1 cellular context compared by ENCODE assay signal in the genomic region with DNA sequence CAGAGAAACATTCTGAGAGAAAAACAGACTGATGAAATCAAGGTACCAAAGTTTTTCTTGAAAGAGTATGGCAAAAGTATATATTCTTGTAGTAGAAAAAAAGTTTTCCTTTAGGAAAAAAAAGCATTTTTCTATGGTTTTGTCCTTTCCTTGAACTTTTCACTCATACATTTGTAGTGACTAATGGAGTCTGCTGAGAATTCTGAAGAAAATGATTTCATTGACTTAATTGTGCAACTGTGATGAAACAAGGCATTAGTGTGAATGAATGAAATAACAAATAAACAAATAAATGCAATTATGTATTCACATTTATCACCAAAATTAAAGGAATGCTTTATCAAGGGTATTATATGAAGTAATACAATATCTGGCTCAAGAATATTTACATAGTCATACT.
TF ChIP-seq lines count a peak whose summit lies in the region.

No MANE protein-coding gene starts in this region.

TF ChIP-seq in HepG2, 621 proteins besides CTCF, POLR2A, EP300 and RAD21:
- TF ChIP-seq ZNF343 (CRISPR knock-in tag; IDR thresholded peaks at IDR 0.05) (no peak), ZSCAN21 (CRISPR knock-in tag; IDR thresholded peaks at IDR 0.05; ENCODE audit: borderline replicate concordance) (no peak), CHD2 (IDR thresholded peaks at IDR 0.05; ENCODE audit: low read depth, low read length) (no peak), FLYWCH1 (CRISPR knock-in tag; IDR thresholded peaks at IDR 0.05) (no peak), ZNF737 (CRISPR knock-in tag; IDR thresholded peaks at IDR 0.05; ENCODE audit: borderline replicate concordance) (no peak), ZFAT (CRISPR knock-in tag; conservative IDR thresholded peaks at IDR 0.05) (no peak), ZNF335 (CRISPR knock-in tag; IDR thresholded peaks at IDR 0.05) (no peak), NR3C1 (CRISPR knock-in tag; IDR thresholded peaks at IDR 0.05) (no peak), GABPB1 (CRISPR knock-in tag; IDR thresholded peaks at IDR 0.05) (no peak), ZNF225 (CRISPR knock-in tag; IDR thresholded peaks at IDR 0.05) (no peak), ZNF850 (CRISPR knock-in tag; conservative IDR thresholded peaks at IDR 0.05) (no peak), ZNF430 (CRISPR knock-in tag; IDR thresholded peaks at IDR 0.05) (no peak), SIN3B (IDR thresholded peaks at IDR 0.05; ENCODE audit: low read length) (no peak), MBNL3 (CRISPR knock-in tag; conservative IDR thresholded peaks at IDR 0.05) (no peak), MAF1 (CRISPR knock-in tag; IDR thresholded peaks at IDR 0.05; ENCODE audit: borderline replicate concordance) (no peak), ZKSCAN8 (CRISPR knock-in tag; IDR thresholded peaks at IDR 0.05; ENCODE audit: borderline replicate concordance) (no peak)
- TF ChIP-seq, protein P1, sequence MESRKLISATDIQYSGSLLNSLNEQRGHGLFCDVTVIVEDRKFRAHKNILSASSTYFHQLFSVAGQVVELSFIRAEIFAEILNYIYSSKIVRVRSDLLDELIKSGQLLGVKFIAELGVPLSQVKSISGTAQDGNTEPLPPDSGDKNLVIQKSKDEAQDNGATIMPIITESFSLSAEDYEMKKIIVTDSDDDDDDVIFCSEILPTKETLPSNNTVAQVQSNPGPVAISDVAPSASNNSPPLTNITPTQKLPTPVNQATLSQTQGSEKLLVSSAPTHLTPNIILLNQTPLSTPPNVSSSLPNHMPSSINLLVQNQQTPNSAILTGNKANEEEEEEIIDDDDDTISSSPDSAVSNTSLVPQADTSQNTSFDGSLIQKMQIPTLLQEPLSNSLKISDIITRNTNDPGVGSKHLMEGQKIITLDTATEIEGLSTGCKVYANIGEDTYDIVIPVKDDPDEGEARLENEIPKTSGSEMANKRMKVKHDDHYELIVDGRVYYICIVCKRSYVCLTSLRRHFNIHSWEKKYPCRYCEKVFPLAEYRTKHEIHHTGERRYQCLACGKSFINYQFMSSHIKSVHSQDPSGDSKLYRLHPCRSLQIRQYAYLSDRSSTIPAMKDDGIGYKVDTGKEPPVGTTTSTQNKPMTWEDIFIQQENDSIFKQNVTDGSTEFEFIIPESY (CRISPR knock-in tag; IDR thresholded peaks at IDR 0.05) = no peak
- TF ChIP-seq, protein P2, sequence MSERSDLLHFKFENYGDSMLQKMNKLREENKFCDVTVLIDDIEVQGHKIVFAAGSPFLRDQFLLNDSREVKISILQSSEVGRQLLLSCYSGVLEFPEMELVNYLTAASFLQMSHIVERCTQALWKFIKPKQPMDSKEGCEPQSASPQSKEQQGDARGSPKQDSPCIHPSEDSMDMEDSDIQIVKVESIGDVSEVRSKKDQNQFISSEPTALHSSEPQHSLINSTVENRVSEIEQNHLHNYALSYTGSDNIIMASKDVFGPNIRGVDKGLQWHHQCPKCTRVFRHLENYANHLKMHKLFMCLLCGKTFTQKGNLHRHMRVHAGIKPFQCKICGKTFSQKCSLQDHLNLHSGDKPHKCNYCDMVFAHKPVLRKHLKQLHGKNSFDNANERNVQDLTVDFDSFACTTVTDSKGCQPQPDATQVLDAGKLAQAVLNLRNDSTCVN (CRISPR knock-in tag; IDR thresholded peaks at IDR 0.05; ENCODE audit: borderline replicate concordance) = no peak
- TF ChIP-seq, protein P3, sequence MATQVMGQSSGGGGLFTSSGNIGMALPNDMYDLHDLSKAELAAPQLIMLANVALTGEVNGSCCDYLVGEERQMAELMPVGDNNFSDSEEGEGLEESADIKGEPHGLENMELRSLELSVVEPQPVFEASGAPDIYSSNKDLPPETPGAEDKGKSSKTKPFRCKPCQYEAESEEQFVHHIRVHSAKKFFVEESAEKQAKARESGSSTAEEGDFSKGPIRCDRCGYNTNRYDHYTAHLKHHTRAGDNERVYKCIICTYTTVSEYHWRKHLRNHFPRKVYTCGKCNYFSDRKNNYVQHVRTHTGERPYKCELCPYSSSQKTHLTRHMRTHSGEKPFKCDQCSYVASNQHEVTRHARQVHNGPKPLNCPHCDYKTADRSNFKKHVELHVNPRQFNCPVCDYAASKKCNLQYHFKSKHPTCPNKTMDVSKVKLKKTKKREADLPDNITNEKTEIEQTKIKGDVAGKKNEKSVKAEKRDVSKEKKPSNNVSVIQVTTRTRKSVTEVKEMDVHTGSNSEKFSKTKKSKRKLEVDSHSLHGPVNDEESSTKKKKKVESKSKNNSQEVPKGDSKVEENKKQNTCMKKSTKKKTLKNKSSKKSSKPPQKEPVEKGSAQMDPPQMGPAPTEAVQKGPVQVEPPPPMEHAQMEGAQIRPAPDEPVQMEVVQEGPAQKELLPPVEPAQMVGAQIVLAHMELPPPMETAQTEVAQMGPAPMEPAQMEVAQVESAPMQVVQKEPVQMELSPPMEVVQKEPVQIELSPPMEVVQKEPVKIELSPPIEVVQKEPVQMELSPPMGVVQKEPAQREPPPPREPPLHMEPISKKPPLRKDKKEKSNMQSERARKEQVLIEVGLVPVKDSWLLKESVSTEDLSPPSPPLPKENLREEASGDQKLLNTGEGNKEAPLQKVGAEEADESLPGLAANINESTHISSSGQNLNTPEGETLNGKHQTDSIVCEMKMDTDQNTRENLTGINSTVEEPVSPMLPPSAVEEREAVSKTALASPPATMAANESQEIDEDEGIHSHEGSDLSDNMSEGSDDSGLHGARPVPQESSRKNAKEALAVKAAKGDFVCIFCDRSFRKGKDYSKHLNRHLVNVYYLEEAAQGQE (IDR thresholded peaks at IDR 0.05; ENCODE audit: borderline replicate concordance in 1 of 2, low read depth in 1 of 2, low read length in 2 of 2) = no peak
- TF ChIP-seq, protein P4, sequence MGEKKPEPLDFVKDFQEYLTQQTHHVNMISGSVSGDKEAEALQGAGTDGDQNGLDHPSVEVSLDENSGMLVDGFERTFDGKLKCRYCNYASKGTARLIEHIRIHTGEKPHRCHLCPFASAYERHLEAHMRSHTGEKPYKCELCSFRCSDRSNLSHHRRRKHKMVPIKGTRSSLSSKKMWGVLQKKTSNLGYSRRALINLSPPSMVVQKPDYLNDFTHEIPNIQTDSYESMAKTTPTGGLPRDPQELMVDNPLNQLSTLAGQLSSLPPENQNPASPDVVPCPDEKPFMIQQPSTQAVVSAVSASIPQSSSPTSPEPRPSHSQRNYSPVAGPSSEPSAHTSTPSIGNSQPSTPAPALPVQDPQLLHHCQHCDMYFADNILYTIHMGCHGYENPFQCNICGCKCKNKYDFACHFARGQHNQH (CRISPR knock-in tag; IDR thresholded peaks at IDR 0.05) = no peak
